20 cellular contexts compared by ENCODE assay signal in the genomic region with DNA sequence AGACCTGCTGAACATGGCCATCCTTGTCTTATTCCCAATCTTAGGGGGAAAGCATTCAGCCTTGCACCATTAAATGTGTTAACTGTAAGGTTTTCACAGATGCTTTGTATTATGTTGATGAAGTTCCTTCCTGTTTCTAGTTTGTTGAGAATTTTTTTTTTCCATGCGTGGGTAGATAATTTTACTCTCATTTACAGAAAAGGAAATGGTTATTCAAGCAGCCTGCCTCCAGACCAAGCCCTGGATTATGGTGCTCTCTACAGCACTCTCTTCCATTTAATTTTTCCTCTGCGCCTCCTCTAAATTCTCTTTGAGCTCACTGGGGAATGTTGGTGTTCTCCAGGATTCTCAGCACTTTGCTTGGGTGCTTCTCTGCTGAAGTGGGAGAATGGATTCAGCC.
DNase-seq lines count a peak whose midpoint lies in the region; ATAC-seq and TF ChIP-seq lines count a peak whose summit lies in the region.
"Had no signal": no experiment of that assay in that cellular context is flagged by ENCODE, and none has a peak within 500 bp of the region (broad histone marks: within the 10 kb centered on the region; RNA-seq: fewer than 3 reads in every experiment).

No MANE protein-coding gene starts in this region.

- no peak overlapping the region for H3K27ac Mint-ChIP-seq in activated naive CD4-positive, alpha-beta T cell treated with anti-CD3 and anti-CD28 coated beads, Interleukin-2, amount 50 U/mL, for 24 hours
- H3K27ac Mint-ChIP-seq in activated T-helper 2 cell treated with anti-CD3 and anti-CD28 coated beads, Interferon-gamma antibody, Interleukin-2, Interleukin-4, amounts not matched to agents 10 μg/mL and 5 μg/mL and 100 μg/mL, durations not matched to agents 14 hours and 24 hours and 36 hours: peak overlapping the region; percentile 26
- H3K27ac Mint-ChIP-seq in stimulated activated naive B cell treated with anti-CD40 and anti-IgM and Interleukin-4, amounts not matched to agents 10 μg/mL and 1 μg/mL and 100 μg/mL, for 72 hours: no peak overlapping the region
- no peak overlapping the region for H3K27ac Mint-ChIP-seq in endothelial cell (ENCODE audit: unreplicated experiment)
- no peak overlapping the region for H3K27ac Mint-ChIP-seq in activated CD4-positive, alpha-beta memory T cell treated with anti-CD3 and anti-CD28 coated beads, Interleukin-2, amount 10 ng/mL, durations not matched to agents 7 days and 5 days
- H3K27ac Mint-ChIP-seq: CD4-positive, CD25-positive, alpha-beta regulatory T cell had no signal

- H3K4me3 Mint-ChIP-seq in activated naive CD4-positive, alpha-beta T cell treated with anti-CD3 and anti-CD28 coated beads, Interleukin-2, amount 50 U/mL, for 24 hours: peak overlapping the region; percentile 15
- no peak overlapping the region for H3K4me3 Mint-ChIP-seq in activated T-helper 2 cell treated with anti-CD3 and anti-CD28 coated beads, Interferon-gamma antibody, Interleukin-2, Interleukin-4, amounts not matched to agents 10 μg/mL and 5 μg/mL and 100 μg/mL, durations not matched to agents 14 hours and 24 hours and 36 hours (ENCODE audit: low read depth)
- H3K4me3 Mint-ChIP-seq in stimulated activated naive B cell treated with anti-CD40 and anti-IgM and Interleukin-4, amounts not matched to agents 10 μg/mL and 1 μg/mL and 100 μg/mL, for 72 hours: peak overlapping the region in 1 of 2 donors; percentile 0
- H3K4me3 Mint-ChIP-seq in endothelial cell (ENCODE audit: unreplicated experiment): no peak overlapping the region
- H3K4me3 Mint-ChIP-seq in activated CD4-positive, alpha-beta memory T cell treated with anti-CD3 and anti-CD28 coated beads, Interleukin-2, amount 10 ng/mL, durations not matched to agents 7 days and 5 days: no peak overlapping the region
- H3K4me3 Mint-ChIP-seq: CD4-positive, CD25-positive, alpha-beta regulatory T cell had no signal

- TF ChIP-seq CTCF in HL-60 (IDR thresholded peaks at IDR 0.05; ENCODE audit: insufficient read depth, low read length) (no peak), endothelial cell (IDR thresholded peaks at IDR 0.05; ENCODE audit: unreplicated experiment) (no peak)

- no peaks in the 10 kb centered on the region for H3K27me3 ChIP-seq in HL-60 (ENCODE audit: insufficient read depth, poor library complexity, severe bottlenecking)
- H3K27me3 ChIP-seq: Peyer's patch had no signal

- no peak for DNase-seq in activated naive CD4-positive, alpha-beta T cell (lab: John Stamatoyannopoulos, UW)
- no peak for DNase-seq in HL-60 (ENCODE audit: low read depth in 1 of 2, low spot score in 1 of 2)
- no peak for DNase-seq in activated T-helper 2 cell treated with anti-CD3 and anti-CD28 coated beads, Interferon-gamma antibody, Interleukin-2, Interleukin-4, amounts not matched to agents 10 μg/mL and 5 μg/mL and 100 μg/mL, durations not matched to agents 14 hours and 24 hours and 36 hours (ENCODE audit: low spot score)
- no peak for DNase-seq in stimulated activated naive B cell treated with anti-CD40 and anti-IgM and Interleukin-4, amounts not matched to agents 10 μg/mL and 1 μg/mL and 100 μg/mL, for 72 hours
- no peak for DNase-seq in endothelial cell (ENCODE audit: low spot score)
- no peak for DNase-seq in activated CD4-positive, alpha-beta memory T cell treated with anti-CD3 and anti-CD28 coated beads, Interleukin-2, amount 10 ng/mL, durations not matched to agents 7 days and 5 days
- no peak for DNase-seq in left colon
- DNase-seq: Calu3; CD4-positive, CD25-positive, alpha-beta regulatory T cell; KG1; NCI-H1092 treated with DMSO at 0.1 percent for 48 hours; NCI-H1694 treated with DMSO at 0.1 percent for 48 hours; NCI-H2107; NCI-H2227 treated with DMSO at 0.1 percent for 48 hours; NCI-H524; Peyer's patch had no signal

- H3K4me3 ChIP-seq in HL-60 (replicated peaks; ENCODE audit: insufficient read depth, low read length): no peak overlapping the region
- H3K4me3 ChIP-seq: A549, Peyer's patch, SK-N-MC had no signal

- no peaks in the 10 kb centered on the region for H3K27me3 Mint-ChIP-seq in activated naive CD4-positive, alpha-beta T cell treated with anti-CD3 and anti-CD28 coated beads, Interleukin-2, amount 50 U/mL, for 24 hours
- H3K27me3 Mint-ChIP-seq in activated T-helper 2 cell treated with anti-CD3 and anti-CD28 coated beads, Interferon-gamma antibody, Interleukin-2, Interleukin-4, amounts not matched to agents 10 μg/mL and 5 μg/mL and 100 μg/mL, durations not matched to agents 14 hours and 24 hours and 36 hours (ENCODE audit: low read depth): peaks cover 16% of the 10 kb centered on the region
- no peaks in the 10 kb centered on the region for H3K27me3 Mint-ChIP-seq in stimulated activated naive B cell treated with anti-CD40 and anti-IgM and Interleukin-4, amounts not matched to agents 10 μg/mL and 1 μg/mL and 100 μg/mL, for 72 hours
- no peaks in the 10 kb centered on the region for H3K27me3 Mint-ChIP-seq in endothelial cell (ENCODE audit: unreplicated experiment)
- H3K27me3 Mint-ChIP-seq in activated CD4-positive, alpha-beta memory T cell treated with anti-CD3 and anti-CD28 coated beads, Interleukin-2, amount 10 ng/mL, durations not matched to agents 7 days and 5 days: peaks cover 16% of the 10 kb centered on the region

- CTCF ChIA-PET in activated CD4-positive, alpha-beta memory T cell treated with anti-CD3 and anti-CD28 coated beads, Interleukin-2, amount 10 ng/mL, durations not matched to agents 7 days and 5 days (lab: Charles Lee): no interaction called here

- no peaks in the 10 kb centered on the region for H3K9me3 Mint-ChIP-seq in activated naive CD4-positive, alpha-beta T cell treated with anti-CD3 and anti-CD28 coated beads, Interleukin-2, amount 50 U/mL, for 24 hours
- H3K9me3 Mint-ChIP-seq in activated T-helper 2 cell treated with anti-CD3 and anti-CD28 coated beads, Interferon-gamma antibody, Interleukin-2, Interleukin-4, amounts not matched to agents 10 μg/mL and 5 μg/mL and 100 μg/mL, durations not matched to agents 14 hours and 24 hours and 36 hours: no peaks in the 10 kb centered on the region
- no peaks in the 10 kb centered on the region for H3K9me3 Mint-ChIP-seq in stimulated activated naive B cell treated with anti-CD40 and anti-IgM and Interleukin-4, amounts not matched to agents 10 μg/mL and 1 μg/mL and 100 μg/mL, for 72 hours
- H3K9me3 Mint-ChIP-seq in endothelial cell (ENCODE audit: unreplicated experiment): no peaks in the 10 kb centered on the region
- no peaks in the 10 kb centered on the region for H3K9me3 Mint-ChIP-seq in activated CD4-positive, alpha-beta memory T cell treated with anti-CD3 and anti-CD28 coated beads, Interleukin-2, amount 10 ng/mL, durations not matched to agents 7 days and 5 days

- ATAC-seq in stimulated activated naive B cell treated with anti-CD40 and anti-IgM and Interleukin-4, amounts not matched to agents 10 μg/mL and 1 μg/mL and 100 μg/mL, for 72 hours (replicated peaks): peak; percentile 58 to 68
- no peak for ATAC-seq in left colon
- ATAC-seq: A549, Right ventricle myocardium inferior had no signal

- no peaks in the 10 kb centered on the region for H3K36me3 Mint-ChIP-seq in activated naive CD4-positive, alpha-beta T cell treated with anti-CD3 and anti-CD28 coated beads, Interleukin-2, amount 50 U/mL, for 24 hours
- no peaks in the 10 kb centered on the region for H3K36me3 Mint-ChIP-seq in activated T-helper 2 cell treated with anti-CD3 and anti-CD28 coated beads, Interferon-gamma antibody, Interleukin-2, Interleukin-4, amounts not matched to agents 10 μg/mL and 5 μg/mL and 100 μg/mL, durations not matched to agents 14 hours and 24 hours and 36 hours (ENCODE audit: low read depth)
- no peaks in the 10 kb centered on the region for H3K36me3 Mint-ChIP-seq in stimulated activated naive B cell treated with anti-CD40 and anti-IgM and Interleukin-4, amounts not matched to agents 10 μg/mL and 1 μg/mL and 100 μg/mL, for 72 hours
- H3K36me3 Mint-ChIP-seq in endothelial cell (ENCODE audit: low read depth, unreplicated experiment): no peaks in the 10 kb centered on the region
- H3K36me3 Mint-ChIP-seq in activated CD4-positive, alpha-beta memory T cell treated with anti-CD3 and anti-CD28 coated beads, Interleukin-2, amount 10 ng/mL, durations not matched to agents 7 days and 5 days (ENCODE audit: low read depth): no peaks in the 10 kb centered on the region
- H3K36me3 Mint-ChIP-seq: CD4-positive, CD25-positive, alpha-beta regulatory T cell had no signal

- POLR2A ChIA-PET in activated CD4-positive, alpha-beta memory T cell treated with anti-CD3 and anti-CD28 coated beads, Interleukin-2, amount 10 ng/mL, durations not matched to agents 7 days and 5 days (lab: Charles Lee): no interaction called here

- peak overlapping the region; percentile 17; the same call in 1 of the 2 replicates for H3K27ac ChIP-seq in HL-60 (replicated peaks)
- H3K27ac ChIP-seq: A549, SK-N-MC had no signal

- intact Hi-C loops in activated T-helper 2 cell treated with anti-CD3 and anti-CD28 coated beads, Interferon-gamma antibody, Interleukin-2, Interleukin-4, amounts not matched to agents 10 μg/mL and 5 μg/mL and 100 μg/mL, durations not matched to agents 14 hours and 24 hours and 36 hours (cut with micrococcal nuclease): loop anchor here (1.0 kb wide), 1 partner anchor 23 kb away; no protein-coding TSS in a partner anchor
- intact Hi-C loops in left colon (cut with DNase I, micrococcal nuclease): no loop called here

- peaks cover 31% of the 10 kb centered on the region for H3K4me1 Mint-ChIP-seq in activated naive CD4-positive, alpha-beta T cell treated with anti-CD3 and anti-CD28 coated beads, Interleukin-2, amount 50 U/mL, for 24 hours
- peaks cover 13% of the 10 kb centered on the region for H3K4me1 Mint-ChIP-seq in activated T-helper 2 cell treated with anti-CD3 and anti-CD28 coated beads, Interferon-gamma antibody, Interleukin-2, Interleukin-4, amounts not matched to agents 10 μg/mL and 5 μg/mL and 100 μg/mL, durations not matched to agents 14 hours and 24 hours and 36 hours (ENCODE audit: low read depth)
- H3K4me1 Mint-ChIP-seq in stimulated activated naive B cell treated with anti-CD40 and anti-IgM and Interleukin-4, amounts not matched to agents 10 μg/mL and 1 μg/mL and 100 μg/mL, for 72 hours: peaks cover 16 to 20% of the 10 kb centered on the region in 2 donors
- H3K4me1 Mint-ChIP-seq in endothelial cell (ENCODE audit: unreplicated experiment): peaks cover 27% of the 10 kb centered on the region
- H3K4me1 Mint-ChIP-seq in activated CD4-positive, alpha-beta memory T cell treated with anti-CD3 and anti-CD28 coated beads, Interleukin-2, amount 10 ng/mL, durations not matched to agents 7 days and 5 days: peaks cover 7% of the 10 kb centered on the region
